In genomic region chr2:207847807-207848544, GRCh38 we compare ENCODE assay signal across 11 cellular contexts.
A peak's percentile ranks its signal among the peaks of the same experiment; 100 is the strongest.
DNase-seq lines count a peak whose midpoint lies in the region; ATAC-seq and TF ChIP-seq lines count a peak whose summit lies in the region.
"Had no signal": no experiment of that assay in that cellular context is flagged by ENCODE, and none has a peak within 500 bp of the region (broad histone marks: within the 10 kb centered on the region; RNA-seq: fewer than 3 reads in every experiment).

No MANE protein-coding gene starts in this region.

- no peaks in the 10 kb centered on the region for H3K27me3 Mint-ChIP-seq in naive thymus-derived CD4-positive, alpha-beta T cell
- H3K27me3 Mint-ChIP-seq: activated naive CD4-positive, alpha-beta T cell treated with anti-CD3 and anti-CD28 coated beads, Interleukin-2, amount 50 U/mL, for 24 hours had no signal

- H3K9ac ChIP-seq in DND-41 (ENCODE audit: low read depth, low read length) (no peak overlapping the region), Karpas-422 (ENCODE audit: low read length) (no peak overlapping the region)

- H3K9me3 Mint-ChIP-seq in naive thymus-derived CD4-positive, alpha-beta T cell, result no peaks in the 10 kb centered on the region
- H3K9me3 Mint-ChIP-seq: activated naive CD4-positive, alpha-beta T cell treated with anti-CD3 and anti-CD28 coated beads, Interleukin-2, amount 50 U/mL, for 24 hours had no signal

- no peaks in the 10 kb centered on the region for H3K27me3 ChIP-seq in DND-41 (ENCODE audit: insufficient read depth, low read length, poor library complexity)
- no peaks in the 10 kb centered on the region for H3K27me3 ChIP-seq in naive thymus-derived CD4-positive, alpha-beta T cell (ENCODE audit: control insufficient read depth in 2 of 2, insufficient read depth in 2 of 2, low read length in 2 of 2)
- no peaks in the 10 kb centered on the region for H3K27me3 ChIP-seq in Karpas-422 (ENCODE audit: low read length)

- H3K79me2 ChIP-seq in DND-41 (ENCODE audit: insufficient read depth, low read length) (no peaks in the 10 kb centered on the region), Karpas-422 (ENCODE audit: low read length) (no peaks in the 10 kb centered on the region)

- intact Hi-C loops in naive thymus-derived CD4-positive, alpha-beta T cell (cut with micrococcal nuclease), result no loop called here

- DNase-seq in DND-41, result peak; percentile 14
- peak; percentile 92 to 98 for DNase-seq in NCI-H2081 (lab: John Stamatoyannopoulos, UW)
- peak; percentile 62 for DNase-seq in choroid plexus epithelial cell (ENCODE audit: low read depth)
- no peak for DNase-seq in naive thymus-derived CD4-positive, alpha-beta T cell
- DNase-seq in medulla oblongata (ENCODE audit: extremely low spot score), result no peak
- no peak for DNase-seq in Karpas-422
- no peak for DNase-seq in globus pallidus (ENCODE audit: low spot score)
- DNase-seq: NCI-H2171, psoas muscle had no signal

- POLR2A ChIA-PET in naive thymus-derived CD4-positive, alpha-beta T cell (lab: Charles Lee), result no interaction called here

- H3K9me3 ChIP-seq in DND-41 (ENCODE audit: insufficient read depth, low read length, severe bottlenecking) (no peaks in the 10 kb centered on the region), Karpas-422 (ENCODE audit: low read length) (no peaks in the 10 kb centered on the region)
- H3K9me3 ChIP-seq in naive thymus-derived CD4-positive, alpha-beta T cell (ENCODE audit: control insufficient read depth in 2 of 3, low read length in 3 of 3), result no peaks in the 10 kb centered on the region
- H3K9me3 ChIP-seq: psoas muscle had no signal

- TF ChIP-seq CTCF in DND-41 (IDR thresholded peaks at IDR 0.05; ENCODE audit: borderline replicate concordance, extremely low read depth, low read length, poor library complexity, severe bottlenecking), result no peak
- TF ChIP-seq CTCF in choroid plexus epithelial cell (conservative IDR thresholded peaks at IDR 0.05; ENCODE audit: low read depth, low read length), result no peak

- ATAC-seq in DND-41 (ENCODE audit: insufficient read depth, low read depth) (peak; percentile 62; the same call in 2 of the 3 replicates), GM18907 (IDR thresholded peaks at IDR 0.05; ENCODE audit: unreplicated experiment) (no peak)
- peak; percentile 54 for ATAC-seq in naive thymus-derived CD4-positive, alpha-beta T cell
- ATAC-seq: psoas muscle had no signal

- H3K4me3 Mint-ChIP-seq in naive thymus-derived CD4-positive, alpha-beta T cell, result no peak overlapping the region
- H3K4me3 Mint-ChIP-seq: activated naive CD4-positive, alpha-beta T cell treated with anti-CD3 and anti-CD28 coated beads, Interleukin-2, amount 50 U/mL, for 24 hours had no signal

- H3K4me2 ChIP-seq in DND-41 (ENCODE audit: insufficient read depth, low read length), result no peak overlapping the region
- H3K4me2 ChIP-seq in Karpas-422 (ENCODE audit: low read depth, low read length, poor library complexity, severe bottlenecking), result no peak overlapping the region

- CTCF ChIA-PET in naive thymus-derived CD4-positive, alpha-beta T cell (lab: Charles Lee), result interaction anchor here (0.6 kb wide), 1 partner anchor 47 kb away, joined by 3 read pairs; no protein-coding TSS in a partner anchor

- H3K27ac ChIP-seq in DND-41 (ENCODE audit: low read length) (no peak overlapping the region), Karpas-422 (ENCODE audit: low read length) (no peak overlapping the region)
- H3K27ac ChIP-seq in naive thymus-derived CD4-positive, alpha-beta T cell (ENCODE audit: low read depth, low read length), result no peak overlapping the region
- H3K27ac ChIP-seq: psoas muscle had no signal

- H3K36me3 ChIP-seq in DND-41 (ENCODE audit: insufficient read depth, low read length) (no peaks in the 10 kb centered on the region), Karpas-422 (ENCODE audit: insufficient read depth, low read length) (no peaks in the 10 kb centered on the region)
- H3K36me3 ChIP-seq in naive thymus-derived CD4-positive, alpha-beta T cell (ENCODE audit: control insufficient read depth in 2 of 3, insufficient read depth in 3 of 3, low read length in 3 of 3), result no peaks in the 10 kb centered on the region

- no peaks in the 10 kb centered on the region for H3K9me2 ChIP-seq in Karpas-422 (replicated peaks; ENCODE audit: insufficient read depth, low read length)

- peaks cover 0 to 30% (median 20%) of the 10 kb centered on the region in 5 donors for H3K36me3 Mint-ChIP-seq in naive thymus-derived CD4-positive, alpha-beta T cell

- peaks cover 0 to 8% (median 0%) of the 10 kb centered on the region in 7 donors for H3K4me1 Mint-ChIP-seq in naive thymus-derived CD4-positive, alpha-beta T cell
- H3K4me1 Mint-ChIP-seq: activated naive CD4-positive, alpha-beta T cell treated with anti-CD3 and anti-CD28 coated beads, Interleukin-2, amount 50 U/mL, for 24 hours had no signal

- no peaks in the 10 kb centered on the region for H4K20me1 ChIP-seq in DND-41 (ENCODE audit: insufficient read depth, low read length)
- no peaks in the 10 kb centered on the region for H4K20me1 ChIP-seq in Karpas-422 (ENCODE audit: insufficient read depth, low read depth, low read length)

- H3K4me3 ChIP-seq in DND-41 (ENCODE audit: low read depth in 1 of 2, low read length in 2 of 2) (no peak overlapping the region), choroid plexus epithelial cell (ENCODE audit: low read depth, low read length) (no peak overlapping the region), Karpas-422 (ENCODE audit: low read length) (no peak overlapping the region)
- H3K4me3 ChIP-seq in naive thymus-derived CD4-positive, alpha-beta T cell (ENCODE audit: low read length), result no peak overlapping the region
- H3K4me3 ChIP-seq: psoas muscle had no signal

- peak overlapping the region in 1 of 9 donors; percentile 2 for H3K27ac Mint-ChIP-seq in naive thymus-derived CD4-positive, alpha-beta T cell
- H3K27ac Mint-ChIP-seq: activated naive CD4-positive, alpha-beta T cell treated with anti-CD3 and anti-CD28 coated beads, Interleukin-2, amount 50 U/mL, for 24 hours had no signal

- H2AFZ ChIP-seq in DND-41 (ENCODE audit: low read depth, low read length) (no peak overlapping the region), Karpas-422 (ENCODE audit: low read length) (no peak overlapping the region)

- peaks cover 3% of the 10 kb centered on the region; the same call in 1 of the 2 replicates for H3K4me1 ChIP-seq in DND-41 (ENCODE audit: insufficient read depth, low read length)
- H3K4me1 ChIP-seq in naive thymus-derived CD4-positive, alpha-beta T cell (ENCODE audit: control insufficient read depth in 2 of 2, insufficient read depth in 2 of 2, low read length in 2 of 2), result no peaks in the 10 kb centered on the region
- H3K4me1 ChIP-seq in Karpas-422 (ENCODE audit: low read length), result no peaks in the 10 kb centered on the region
- H3K4me1 ChIP-seq: psoas muscle had no signal

Comparison
In these comparisons a context has a peak if more than half of its experiments do, and no peak if none do; other contexts are left out.
1. DNase-seq: peak in DND-41 (single experiment), NCI-H2081 (2 of 2) and choroid plexus epithelial cell (single experiment); none in naive thymus-derived CD4-positive, alpha-beta T cell (0 of 9), medulla oblongata (single experiment), Karpas-422 (single experiment) and globus pallidus (single experiment).